Comparison of ENCODE assay signal across 5 cellular contexts in the genomic region with DNA sequence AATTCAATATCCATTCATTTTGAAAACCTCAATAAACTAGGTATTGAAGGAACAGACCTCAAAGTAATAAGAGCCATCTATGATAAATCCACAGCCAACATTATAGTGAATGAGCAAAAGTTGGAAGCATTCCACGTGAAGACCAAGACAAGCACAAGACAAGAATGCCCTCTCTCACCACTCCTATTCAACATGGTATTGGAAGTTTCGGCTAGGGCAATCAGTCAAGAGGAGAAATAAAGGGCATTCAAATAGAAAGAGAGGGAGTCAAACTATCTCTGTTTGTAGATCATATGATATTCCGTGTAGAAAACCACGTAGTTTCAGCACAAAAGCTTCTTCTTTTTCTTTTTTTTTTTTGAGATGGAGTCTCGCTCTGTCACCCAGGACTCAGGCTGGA.
"Had no signal": no experiment of that assay in that cellular context is flagged by ENCODE, and none has a peak within 500 bp of the region (broad histone marks: within the 10 kb centered on the region; RNA-seq: fewer than 3 reads in every experiment).

No MANE protein-coding gene starts in this region.

- H3K4me1 ChIP-seq: HAP-1 had no signal

- H3K27me3 Mint-ChIP-seq: IgD-negative memory B cell had no signal

- H3K36me3 Mint-ChIP-seq: IgD-negative memory B cell had no signal

- H3K4me1 Mint-ChIP-seq: GM23338, IgD-negative memory B cell had no signal

- H3K27ac Mint-ChIP-seq: GM23338, IgD-negative memory B cell had no signal

- H3K4me2 ChIP-seq: GM23338 had no signal

- H3K36me3 ChIP-seq: HAP-1 had no signal

- H3K9me3 Mint-ChIP-seq: GM23338 had no signal

- H3K4me3 Mint-ChIP-seq: GM23338, IgD-negative memory B cell had no signal

- H2AFZ ChIP-seq: GM23338 had no signal

- DNase-seq: H7, KBM-7 had no signal

- H3K4me3 ChIP-seq: GM23338, HAP-1 had no signal

- H3K9me3 ChIP-seq: HAP-1 had no signal
